8 cellular contexts compared by ENCODE assay signal in genomic region chr3:132343018-132343612, GRCh38. TPM values are rescaled to one million over a fixed set of nuclear protein-coding genes. Genes with fewer than 3 reads are reported as not detected.
DNase-seq lines count a peak whose midpoint lies in the region; ATAC-seq, FAIRE-seq and TF ChIP-seq lines count a peak whose summit lies in the region.

No MANE protein-coding gene starts in this region.

- TF ChIP-seq CTCF in endothelial cell of umbilical vein (IDR thresholded peaks at IDR 0.05; ENCODE audit: extremely low read depth in 1 of 2, insufficient read depth in 1 of 2, low read depth in 1 of 2, low read length in 2 of 2), result peak; percentile 57 to 69
- peak; percentile 91 for TF ChIP-seq CTCF in mesothelial cell of epicardium (IDR thresholded peaks at IDR 0.05; ENCODE audit: unreplicated experiment)

- dilution Hi-C loops in endothelial cell of umbilical vein (cut with MboI; ENCODE audit: extremely low pct_ligation_motif_present, low sequenced_read_pairs), result no loop called here

- H3K27ac Mint-ChIP-seq in mesothelial cell of epicardium, result no peak overlapping the region

- H3K4me1 ChIP-seq in endothelial cell of umbilical vein (ENCODE audit: control insufficient read depth, extremely low read depth, insufficient read depth, low read length), result no peaks in the 10 kb centered on the region

- ATAC-seq in GM19395 (IDR thresholded peaks at IDR 0.05; ENCODE audit: unreplicated experiment), result peak; percentile 69

- peak overlapping the region; percentile 8 for H3K4me2 ChIP-seq in endothelial cell of umbilical vein (ENCODE audit: insufficient read depth, low read length)

- H2AFZ ChIP-seq in endothelial cell of umbilical vein (ENCODE audit: low read depth, low read length), result no peak overlapping the region

- CTCF ChIA-PET in endothelial cell of umbilical vein (lab: Charles Lee), result interaction anchor here (0.6 to 3.4 kb wide), 38 partner anchors 9 to 548 kb away, joined by 3 to 77 read pairs (median 4); partner anchors contain the start of genes ACP3, CPNE4 and DNAJC13

- H3K9me3 ChIP-seq in endothelial cell of umbilical vein (replicated peaks; ENCODE audit: control insufficient read depth, insufficient read depth, low read length), result no peaks in the 10 kb centered on the region

- no peak overlapping the region for H3K9ac ChIP-seq in endothelial cell of umbilical vein (replicated peaks; ENCODE audit: extremely low read depth, insufficient read depth, low read length)

- peak; percentile 61 for DNase-seq in COR-L47 (lab: John Stamatoyannopoulos, UW)
- peak; percentile 43 for DNase-seq in NCI-H1092 (lab: John Stamatoyannopoulos, UW)
- DNase-seq in SIG-M5 (lab: John Stamatoyannopoulos, UW), result peak; percentile 29
- peak; percentile 56 for DNase-seq in endothelial cell of umbilical vein (ENCODE audit: low read depth, low spot score)
- DNase-seq in mesothelial cell of epicardium (ENCODE audit: low spot score in 2 of 2, unreplicated experiment in 2 of 2), result peak in 1 of 2 experiments; percentile 50
- DNase-seq in activated effector memory CD4-positive, alpha-beta T cell treated with Interleukin-2 at 50 U/mL for 16 hours, result no peak
- no peak for DNase-seq in UCSD-AML1 (lab: John Stamatoyannopoulos, UW; ENCODE audit: unreplicated experiment)

- H3K36me3 ChIP-seq in endothelial cell of umbilical vein (ENCODE audit: control insufficient read depth in 2 of 2, extremely low read depth in 1 of 2, insufficient read depth in 2 of 2, low read length in 2 of 2), result no peaks in the 10 kb centered on the region

- H3K36me3 Mint-ChIP-seq in mesothelial cell of epicardium, result peaks cover 4% of the 10 kb centered on the region

- no peak overlapping the region for H3K4me3 ChIP-seq in endothelial cell of umbilical vein (replicated peaks in 1 of 3; ENCODE audit: insufficient read depth in 1 of 3, low read depth in 1 of 3, low read length in 3 of 3)

- H3K9me1 ChIP-seq in endothelial cell of umbilical vein (replicated peaks; ENCODE audit: control insufficient read depth, extremely low read depth, insufficient read depth, low read length), result no peaks in the 10 kb centered on the region

- POLR2A ChIA-PET in endothelial cell of umbilical vein (lab: Charles Lee), result interaction anchor here (0.6 kb wide), 1 partner anchor 374 kb away, joined by 4 read pairs; no protein-coding TSS in a partner anchor

- H3K27me3 Mint-ChIP-seq in mesothelial cell of epicardium (ENCODE audit: low read depth), result no peaks in the 10 kb centered on the region

- BruUV-seq in endothelial cell of umbilical vein (replicated peaks; lab: Mats Ljungman, UMichigan), result no TSS peak

- peaks cover 10 to 17% of the 10 kb centered on the region in 2 experiments for H3K27me3 ChIP-seq in endothelial cell of umbilical vein (ENCODE audit: control insufficient read depth in 2 of 2, insufficient read depth in 2 of 2, low read length in 2 of 2)

- H3K4me1 Mint-ChIP-seq in mesothelial cell of epicardium, result peaks cover 13% of the 10 kb centered on the region

- FAIRE-seq in endothelial cell of umbilical vein (lab: Jason Lieb, UNC), result peak; percentile 79

- no peak overlapping the region for H3K27ac ChIP-seq in endothelial cell of umbilical vein (ENCODE audit: insufficient read depth, low read depth, low read length)

- H3K9me3 Mint-ChIP-seq in mesothelial cell of epicardium, result no peaks in the 10 kb centered on the region

- H3K4me3 Mint-ChIP-seq in mesothelial cell of epicardium, result peak overlapping the region; percentile 35

- intact Hi-C loops in endothelial cell of umbilical vein (cut with micrococcal nuclease), result loop anchor here (1.0 to 2.0 kb wide), 2 partner anchors 58 to 90 kb away; no protein-coding TSS in a partner anchor

- TF ChIP-seq POLR2A in endothelial cell of umbilical vein (IDR thresholded peaks at IDR 0.05; ENCODE audit: low read depth, low read length), result no peak

- H3K79me2 ChIP-seq in endothelial cell of umbilical vein (ENCODE audit: control insufficient read depth, insufficient read depth, low read length), result no peaks in the 10 kb centered on the region

- H4K20me1 ChIP-seq in endothelial cell of umbilical vein (replicated peaks; ENCODE audit: control insufficient read depth, extremely low read depth, insufficient read depth, low read length), result no peaks in the 10 kb centered on the region

TF ChIP-seq in endothelial cell of umbilical vein, 7 proteins besides CTCF, POLR2A, EP300 and RAD21:
- TF ChIP-seq JUN (IDR thresholded peaks at IDR 0.05; ENCODE audit: borderline replicate concordance, insufficient read depth, insufficient read length, low read depth) (no peak), GATA2 (IDR thresholded peaks at IDR 0.05; ENCODE audit: insufficient read depth, insufficient read length, low read depth, low read length) (no peak), POLR2AphosphoS5 (IDR thresholded peaks at IDR 0.05; ENCODE audit: insufficient read depth, low read depth, low read length) (no peak), EZH2 (IDR thresholded peaks at IDR 0.05; ENCODE audit: borderline replicate concordance, low read depth, low read length, severe bottlenecking) (no peak), FOS (IDR thresholded peaks at IDR 0.05; ENCODE audit: borderline replicate concordance, insufficient read depth, low read length) (no peak), MYC (IDR thresholded peaks at IDR 0.05; ENCODE audit: low read depth, low read length) (no peak)
- TF ChIP-seq, protein P1, sequence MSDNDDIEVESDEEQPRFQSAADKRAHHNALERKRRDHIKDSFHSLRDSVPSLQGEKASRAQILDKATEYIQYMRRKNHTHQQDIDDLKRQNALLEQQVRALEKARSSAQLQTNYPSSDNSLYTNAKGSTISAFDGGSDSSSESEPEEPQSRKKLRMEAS (IDR thresholded peaks at IDR 0.05; ENCODE audit: insufficient read depth, insufficient read length), result no peak

RNA-seq across cellular contexts. Expression of gene ACP3, which starts 25.9 kb away (rescaled TPM):
- not detected in 2 replicates for total RNA-seq in endothelial cell of umbilical vein
- not detected in 2 replicates for polyA plus RNA-seq in endothelial cell of umbilical vein
- not detected in 2 replicates for polyA plus RNA-seq in endothelial cell of umbilical vein (2011; cell fraction: cytosol; rRNA removed)
- polyA plus RNA-seq in endothelial cell of umbilical vein (2011; cell fraction: nucleus; rRNA removed), result not detected in 2 replicates
- not detected in 2 replicates for polyA plus RNA-seq in endothelial cell of umbilical vein (2012)
- polyA minus RNA-seq in endothelial cell of umbilical vein, result not detected in 2 replicates
- 0.31 TPM for polyA minus RNA-seq in endothelial cell of umbilical vein (2011; cell fraction: cytosol; rRNA and poly(A)+ RNA removed)
- polyA minus RNA-seq in endothelial cell of umbilical vein (2011; cell fraction: nucleus; rRNA and poly(A)+ RNA removed), result not detected in 2 replicates
- 25.5 to 28.0 TPM (median 27.8 TPM) in 3 replicates for total RNA-seq in mesothelial cell of epicardium

Comparison
In these comparisons a context has a peak if more than half of its experiments do, and no peak if none do; other contexts are left out.
1. DNase-seq: peak in COR-L47 (single experiment), NCI-H1092 (single experiment), SIG-M5 (single experiment) and endothelial cell of umbilical vein (single experiment); none in activated effector memory CD4-positive, alpha-beta T cell treated with Interleukin-2 at 50 U/mL for 16 hours (single experiment) and UCSD-AML1 (single experiment).
2. RNA of gene ACP3, which starts 25.9 kb away (total RNA-seq): 25.5 to 28.0 TPM in mesothelial cell of epicardium; not detected in endothelial cell of umbilical vein; every median in the first group is over 10 times any median in the second.